ENCODE assay signal across 20 cellular contexts in the genomic region with DNA sequence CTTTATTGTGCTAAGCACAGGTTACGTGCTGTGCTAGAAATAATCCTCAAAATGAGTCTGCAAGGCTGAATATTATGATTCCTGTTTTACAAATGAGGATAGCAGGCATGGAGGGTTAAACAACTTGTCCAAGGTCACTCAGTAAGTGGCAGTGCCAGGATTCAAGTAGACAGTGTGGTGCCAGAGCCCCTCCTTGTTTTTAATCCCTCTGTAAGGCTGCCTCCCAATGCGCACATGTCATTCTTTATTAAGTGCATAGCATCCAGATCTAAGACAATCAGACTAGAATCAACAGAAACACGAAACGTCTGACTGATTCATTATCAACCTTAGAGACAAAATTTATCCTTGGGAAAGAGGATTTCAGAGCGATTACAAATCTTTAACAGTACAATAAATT.
"Had no signal": no experiment of that assay in that cellular context is flagged by ENCODE, and none has a peak within 500 bp of the region (broad histone marks: within the 10 kb centered on the region; RNA-seq: fewer than 3 reads in every experiment).

No MANE protein-coding gene starts in this region.

- H3K4me1 ChIP-seq: ascending aorta, esophagus squamous epithelium, sigmoid colon, transverse colon had no signal

- DNase-seq: activated CD4-positive, alpha-beta T cell treated with anti-CD3 and anti-CD28 coated beads, Interleukin-2, amount 10 ng/mL, durations not matched to agents 7 days and 5 days; activated CD4-positive, CD25-positive, alpha-beta regulatory T cell treated with anti-CD3 and anti-CD28 coated beads, Interleukin-2, amount 50 U/mL, for 72 hours; activated CD8-positive, alpha-beta T cell treated with anti-CD3 and anti-CD28 coated beads for 36 hours; brain microvascular endothelial cell; endodermal cell; esophagus squamous epithelium; gastrocnemius medialis; islet precursor cell; naive thymus-derived CD4-positive, alpha-beta T cell; occipital lobe; sigmoid colon; stimulated activated CD4-positive, alpha-beta T cell treated with anti-CD3 and anti-CD28 coated beads, Interleukin-15, amount 100 ng/mL, for 24 hours; transverse colon had no signal

- ATAC-seq: activated CD8-positive, alpha-beta T cell treated with anti-CD3 and anti-CD28 coated beads for 36 hours; activated naive CD4-positive, alpha-beta T cell treated with anti-CD3 and anti-CD28 coated beads, Interleukin-2, amount 50 U/mL, for 72 hours; activated T-helper 17 cell treated with anti-CD3 and anti-CD28 coated beads, Interleukin-2, amount 50 U/mL, for 72 hours; gastrocnemius medialis; naive thymus-derived CD4-positive, alpha-beta T cell; stimulated activated memory B cell treated with anti-CD40 and anti-IgM and Interleukin-4, amounts not matched to agents 10 μg/mL and 1 μg/mL and 100 μg/mL, for 72 hours had no signal

- H3K9me3 ChIP-seq: ascending aorta, esophagus squamous epithelium, gastrocnemius medialis, sigmoid colon, transverse colon had no signal

- H3K36me3 ChIP-seq: ascending aorta, brain microvascular endothelial cell, esophagus squamous epithelium, gastrocnemius medialis, sigmoid colon, transverse colon had no signal

- H3K4me3 ChIP-seq: ascending aorta, esophagus squamous epithelium, gastrocnemius medialis, lung, sigmoid colon, smooth muscle cell, transverse colon had no signal

- H3K27me3 ChIP-seq: ascending aorta, brain microvascular endothelial cell, esophagus squamous epithelium, gastrocnemius medialis, sigmoid colon, transverse colon had no signal

- H3K27ac ChIP-seq: ascending aorta, brain microvascular endothelial cell, esophagus squamous epithelium, gastrocnemius medialis, sigmoid colon, transverse colon, VCaP had no signal
